ENCODE assay signal across 1 cellular context in genomic region chr17:40448213-40448638, GRCh38.
TF ChIP-seq lines count a peak whose summit lies in the region.

No MANE protein-coding gene starts in this region.

TF ChIP-seq in HEK293T, 16 proteins besides CTCF, POLR2A, EP300 and RAD21 (continued from another document):
- TF ChIP-seq PKNOX1 (IDR thresholded peaks at IDR 0.05) (no peak), SUZ12 (IDR thresholded peaks at IDR 0.05) (no peak), BHLHE40 (IDR thresholded peaks at IDR 0.05; ENCODE audit: borderline replicate concordance) (no peak), TARDBP (IDR thresholded peaks at IDR 0.05) (no peak), NFRKB (IDR thresholded peaks at IDR 0.05) (no peak), FOXK2 (IDR thresholded peaks at IDR 0.05) (no peak)
